ENCODE assay signal across 8 cellular contexts in genomic region chr2:134282638-134283400, GRCh38. TPM values are rescaled to one million over a fixed set of nuclear protein-coding genes. Genes with fewer than 3 reads are reported as not detected.
DNase-seq lines count a peak whose midpoint lies in the region; ATAC-seq and TF ChIP-seq lines count a peak whose summit lies in the region.

No MANE protein-coding gene starts in this region.

- peaks cover 0 to 61% of the 10 kb centered on the region in 2 donors for H3K4me1 ChIP-seq in right atrium auricular region
- peaks cover 5 to 77% (median 58%) of the 10 kb centered on the region in 9 donors for H3K4me1 ChIP-seq in heart right ventricle
- H3K4me1 ChIP-seq in adrenal gland (replicated peaks in 1 of 2) = peaks cover 0 to 9% of the 10 kb centered on the region in 2 donors
- peaks cover 0 to 4% of the 10 kb centered on the region in 2 donors for H3K4me1 ChIP-seq in left lung

- no peaks in the 10 kb centered on the region for H3K9me3 Mint-ChIP-seq in activated T-cell treated with anti-CD3 and anti-CD28 coated beads, Interleukin-2, amount 50 U/mL, for 24 hours

- H3K36me3 ChIP-seq in right atrium auricular region (no peaks in the 10 kb centered on the region), heart right ventricle (no peaks in the 10 kb centered on the region), adrenal gland (replicated peaks in 1 of 2) (no peaks in the 10 kb centered on the region), left lung (no peaks in the 10 kb centered on the region)

- TF ChIP-seq CTCF in right atrium auricular region (IDR thresholded peaks at IDR 0.05) (no peak), heart right ventricle (IDR thresholded peaks at IDR 0.05) (no peak), adrenal gland (IDR thresholded peaks at IDR 0.05) (no peak), left lung (IDR thresholded peaks at IDR 0.05) (no peak)

- no peak overlapping the region for H3K4me3 ChIP-seq in right atrium auricular region
- H3K4me3 ChIP-seq in heart right ventricle = no peak overlapping the region
- H3K4me3 ChIP-seq in adrenal gland = no peak overlapping the region
- H3K4me3 ChIP-seq in left lung = no peak overlapping the region

- no peak for DNase-seq in right atrium auricular region (ENCODE audit: low spot score)
- no peak for DNase-seq in heart right ventricle
- peak; percentile 54 for DNase-seq in activated T-cell treated with anti-CD3 and anti-CD28 coated beads, Interleukin-2, amount 50 U/mL, for 24 hours
- no peak for DNase-seq in adrenal gland
- DNase-seq in AG20443 (ENCODE audit: low spot score) = no peak
- no peak for DNase-seq in DMS 273 treated with DMSO at 0.1 percent for 48 hours (lab: John Stamatoyannopoulos, UW)
- no peak for DNase-seq in left lung

- H3K9me3 ChIP-seq in right atrium auricular region (no peaks in the 10 kb centered on the region), heart right ventricle (no peaks in the 10 kb centered on the region), adrenal gland (replicated peaks in 1 of 3) (no peaks in the 10 kb centered on the region), left lung (no peaks in the 10 kb centered on the region)

- H3K27ac Mint-ChIP-seq in activated T-cell treated with anti-CD3 and anti-CD28 coated beads, Interleukin-2, amount 50 U/mL, for 24 hours = peak overlapping the region; percentile 92

- peaks cover 24% of the 10 kb centered on the region for H3K36me3 Mint-ChIP-seq in activated T-cell treated with anti-CD3 and anti-CD28 coated beads, Interleukin-2, amount 50 U/mL, for 24 hours (ENCODE audit: low read depth)

- ATAC-seq in heart right ventricle (no peak), HG03280 (IDR thresholded peaks at IDR 0.05; ENCODE audit: unreplicated experiment) (peak; percentile 92), left lung (no peak)

- 91 to 94% methylated on average over 4 of the region's 4 CpGs for WGBS in heart right ventricle, 2 donors
- 88 to 95% (median 90%) methylated on average over 4 of the region's 4 CpGs for WGBS in adrenal gland, 4 donors

- no peak for TF ChIP-seq POLR2A in adrenal gland (IDR thresholded peaks at IDR 0.05)

- peaks cover 63% of the 10 kb centered on the region for H3K4me1 Mint-ChIP-seq in activated T-cell treated with anti-CD3 and anti-CD28 coated beads, Interleukin-2, amount 50 U/mL, for 24 hours (ENCODE audit: low read depth)

- H3K27me3 ChIP-seq in right atrium auricular region (no peaks in the 10 kb centered on the region), heart right ventricle (no peaks in the 10 kb centered on the region), adrenal gland (no peaks in the 10 kb centered on the region), left lung (no peaks in the 10 kb centered on the region)

- peak overlapping the region; percentile 42 for H3K4me3 Mint-ChIP-seq in activated T-cell treated with anti-CD3 and anti-CD28 coated beads, Interleukin-2, amount 50 U/mL, for 24 hours

- intact Hi-C loops in heart right ventricle (cut with DNase I) = no loop called here
- intact Hi-C loops in adrenal gland (cut with DNase I) = no loop called here
- intact Hi-C loops in left lung (cut with DNase I) = no loop called here

- H3K27ac ChIP-seq in right atrium auricular region (peak overlapping the region; percentile 32 to 66), heart right ventricle (peak overlapping the region in 5 of 10 donors; percentile 9 to 19 (median 15)), adrenal gland (no peak overlapping the region), left lung (no peak overlapping the region)

- no peaks in the 10 kb centered on the region for H3K27me3 Mint-ChIP-seq in activated T-cell treated with anti-CD3 and anti-CD28 coated beads, Interleukin-2, amount 50 U/mL, for 24 hours

RNA-seq across cellular contexts. Expression of gene MGAT5, which starts 28.9 kb away (rescaled TPM):
- 10 to 100 TPM; 56.9 to 91.0 TPM for total RNA-seq in right atrium auricular region
- total RNA-seq in heart right ventricle = 100 to 1,000 TPM in 3 of 10 donors, 10 to 100 TPM in 7; 68.9 to 111 (median 94.6) TPM
- polyA plus RNA-seq in heart right ventricle = 10 to 100 TPM in 1 of 2 donors, 1 to 10 TPM in 1; 6.4 to 13.1 TPM
- 10 to 100 TPM; 27.9 to 47.9 (median 42.9) TPM for total RNA-seq in adrenal gland
- 10 to 100 TPM in 1 of 3 donors, 1 to 10 TPM in 2; 2.9 to 20.0 (median 3.6) TPM for polyA plus RNA-seq in adrenal gland
- 10 to 100 TPM; 50.9 to 57.0 TPM for total RNA-seq in left lung

Comparison
In these comparisons a context has a peak if more than half of its experiments do, and no peak if none do; other contexts are left out.
1. H3K27ac ChIP-seq: peak in right atrium auricular region (2 of 2); none in adrenal gland (0 of 5) and left lung (0 of 2).